7 cellular contexts compared by ENCODE assay signal in genomic region chr6:151760486-151760885, GRCh38. TPM values are rescaled to one million over a fixed set of nuclear protein-coding genes. Genes with fewer than 3 reads are reported as not detected.
"Had no signal": no experiment of that assay in that cellular context is flagged by ENCODE, and none has a peak within 500 bp of the region (broad histone marks: within the 10 kb centered on the region; RNA-seq: fewer than 3 reads in every experiment).

No MANE protein-coding gene starts in this region.

- H3K27ac Mint-ChIP-seq: GM23338, HFFc6, IgD-negative memory B cell had no signal

- ATAC-seq: GM23338, HCT116, HepG2 had no signal

- H3K4me3 Mint-ChIP-seq: GM23338, HFFc6 had no signal

- H3K36me3 Mint-ChIP-seq: IgD-negative memory B cell had no signal

- H3K9me3 Mint-ChIP-seq: GM23338, HFFc6, IgD-negative memory B cell had no signal

- DNase-seq: H7, HFFc6 had no signal

- H3K27me3 Mint-ChIP-seq: IgD-negative memory B cell had no signal

RNA-seq across cellular contexts. Expression of gene ESR1, which starts 47.0 kb away (rescaled TPM):
- total RNA-seq: H4, HepG2 had no signal
